ENCODE assay signal across 36 cellular contexts in the genomic region with DNA sequence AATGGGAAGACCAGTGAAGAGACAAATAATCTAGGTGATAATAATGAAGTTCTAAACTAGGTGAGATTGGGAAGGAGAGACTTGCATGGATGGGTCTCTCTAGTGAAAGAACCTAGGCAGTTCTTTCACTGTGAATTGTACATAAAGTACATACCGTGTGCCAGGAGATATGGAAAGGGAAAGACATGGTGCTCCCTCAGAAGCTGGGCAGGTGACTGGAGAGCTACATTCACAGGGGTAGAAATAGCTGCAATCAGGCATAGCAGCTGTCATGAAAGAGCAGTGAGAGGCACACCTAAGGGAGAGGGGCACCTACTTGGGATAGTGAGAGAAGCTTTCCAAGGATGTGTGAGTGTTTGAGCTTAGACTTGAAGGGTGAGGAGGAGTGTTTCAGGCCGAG. TPM values are rescaled to one million over a fixed set of nuclear protein-coding genes. Genes with fewer than 3 reads are reported as not detected.
A peak's percentile ranks its signal among the peaks of the same experiment; 100 is the strongest.
DNase-seq lines count a peak whose midpoint lies in the region; ATAC-seq and TF ChIP-seq lines count a peak whose summit lies in the region.
"Had no signal": no experiment of that assay in that cellular context is flagged by ENCODE, and none has a peak within 500 bp of the region (broad histone marks: within the 10 kb centered on the region; RNA-seq: fewer than 3 reads in every experiment).

No MANE protein-coding gene starts in this region.

- H3K36me3 ChIP-seq in right atrium auricular region = no peaks in the 10 kb centered on the region
- peaks cover 0 to 7% of the 10 kb centered on the region in 2 donors for H3K36me3 ChIP-seq in muscle layer of duodenum (ENCODE audit: control insufficient read depth in 1 of 2, insufficient read depth in 2 of 2, low read length in 2 of 2)
- H3K36me3 ChIP-seq: esophagus squamous epithelium, left lung, pancreas, right lobe of liver had no signal

- DNase-seq in right atrium auricular region (ENCODE audit: low spot score) (no peak), Right ventricle myocardium inferior (ENCODE audit: missing footprints) (no peak), chondrocyte (ENCODE audit: low spot score) (no peak), H4 (ENCODE audit: low spot score) (no peak), NCI-H1417 treated with DMSO at 0.1 percent for 48 hours (lab: John Stamatoyannopoulos, UW) (no peak)
- DNase-seq: activated CD4-positive, alpha-beta memory T cell treated with anti-CD3 and anti-CD28 coated beads for 36 hours; activated CD4-positive, CD25-positive, alpha-beta regulatory T cell treated with anti-CD3 and anti-CD28 coated beads, Interleukin-2, amount 50 U/mL, for 72 hours; activated CD8-positive, alpha-beta memory T cell treated with anti-CD3 and anti-CD28 coated beads, Interleukin-2, amount 50 U/mL, for 48 hours; AML-193; amygdala; CD8-positive, alpha-beta memory T cell; endodermal cell; esophagus squamous epithelium; immature natural killer cell; KG1; left lung; midbrain; MM.1S; NCI-H1417; NCI-H2081; NCI-H226; nephron progenitor cell; pancreas; right lobe of liver; stimulated activated CD4-positive, alpha-beta T cell treated with anti-CD3 and anti-CD28 coated beads, Interleukin-15, amount 100 ng/mL, for 24 hours; stimulated activated naive CD4-positive, alpha-beta T cell treated with Interleukin-2 at 50 U/mL for 16 hours; T-helper 2 cell; testis had no signal

- ATAC-seq in Right ventricle myocardium inferior (no peak), GM18867 (IDR thresholded peaks at IDR 0.05; ENCODE audit: unreplicated experiment) (no peak), GM19035 (IDR thresholded peaks at IDR 0.05; ENCODE audit: unreplicated experiment) (no peak)
- ATAC-seq: A549, left lung, SK-N-SH treated with all-trans-retinoic acid at 6 μM for 48 hours had no signal

- H3K4me1 Mint-ChIP-seq in chondrocyte (ENCODE audit: low read depth) = peaks cover 89% of the 10 kb centered on the region
- H3K4me1 Mint-ChIP-seq: nephron progenitor cell had no signal

- intact Hi-C loops in Right ventricle myocardium inferior (cut with DNase I) = no loop called here

- H3K27me3 ChIP-seq in right atrium auricular region (no peaks in the 10 kb centered on the region), muscle layer of duodenum (ENCODE audit: low read depth, low read length) (no peaks in the 10 kb centered on the region)
- H3K27me3 ChIP-seq: esophagus squamous epithelium, left lung, pancreas, right lobe of liver, testis had no signal

- no peaks in the 10 kb centered on the region for H3K27me3 Mint-ChIP-seq in chondrocyte (ENCODE audit: low read depth)
- H3K27me3 Mint-ChIP-seq: activated CD4-positive, alpha-beta memory T cell treated with anti-CD3 and anti-CD28 coated beads for 36 hours; activated naive CD4-positive, alpha-beta T cell treated with anti-CD3 and anti-CD28 coated beads, Interleukin-2, amount 50 U/mL, for 24 hours; CD8-positive, alpha-beta memory T cell had no signal

- H3K4me3 Mint-ChIP-seq in chondrocyte (ENCODE audit: unreplicated experiment) = no peak overlapping the region
- H3K4me3 Mint-ChIP-seq: activated CD4-positive, alpha-beta memory T cell treated with anti-CD3 and anti-CD28 coated beads for 36 hours; activated naive CD4-positive, alpha-beta T cell treated with anti-CD3 and anti-CD28 coated beads, Interleukin-2, amount 50 U/mL, for 24 hours; CD8-positive, alpha-beta memory T cell; endodermal cell; immature natural killer cell; nephron progenitor cell had no signal

- H3K4me1 ChIP-seq in right atrium auricular region (peaks cover 0 to 69% of the 10 kb centered on the region in 2 donors), muscle layer of duodenum (ENCODE audit: control insufficient read depth in 1 of 2, insufficient read depth in 2 of 2, low read length in 2 of 2) (peaks cover 12 to 33% of the 10 kb centered on the region in 2 donors)
- H3K4me1 ChIP-seq: A549, testis had no signal

- H3K9me3 Mint-ChIP-seq in chondrocyte (ENCODE audit: low read depth) = no peaks in the 10 kb centered on the region
- H3K9me3 Mint-ChIP-seq: activated CD4-positive, alpha-beta memory T cell treated with anti-CD3 and anti-CD28 coated beads for 36 hours; activated T-helper 2 cell treated with anti-CD3 and anti-CD28 coated beads, Interferon-gamma antibody, Interleukin-2, Interleukin-4, amounts not matched to agents 10 μg/mL and 5 μg/mL and 100 μg/mL, durations not matched to agents 14 hours and 24 hours and 36 hours; CD8-positive, alpha-beta memory T cell; endodermal cell; immature natural killer cell had no signal

- peak overlapping the region; percentile 33 to 55 for H3K27ac ChIP-seq in right atrium auricular region
- peak overlapping the region; percentile 61 for H3K27ac ChIP-seq in muscle layer of duodenum (ENCODE audit: low read length)
- H3K27ac ChIP-seq: A549, left lung, pancreas, right lobe of liver, RWPE1, testis had no signal

- H3K4me3 ChIP-seq in right atrium auricular region = no peak overlapping the region
- no peak overlapping the region for H3K4me3 ChIP-seq in muscle layer of duodenum (ENCODE audit: low read depth in 1 of 2, low read length in 2 of 2)
- H3K4me3 ChIP-seq: A549, esophagus squamous epithelium, left lung, pancreas, right lobe of liver, testis had no signal

- H3K36me3 Mint-ChIP-seq in chondrocyte (ENCODE audit: low read depth) = peaks cover 20% of the 10 kb centered on the region
- H3K36me3 Mint-ChIP-seq: activated CD4-positive, alpha-beta memory T cell treated with anti-CD3 and anti-CD28 coated beads for 36 hours had no signal

- no peaks in the 10 kb centered on the region for H3K9me3 ChIP-seq in right atrium auricular region
- H3K9me3 ChIP-seq in muscle layer of duodenum (ENCODE audit: control insufficient read depth in 1 of 2, low read length in 2 of 2) = no peaks in the 10 kb centered on the region
- H3K9me3 ChIP-seq: A549, esophagus squamous epithelium, left lung, pancreas, right lobe of liver, testis had no signal

- H3K27ac Mint-ChIP-seq in chondrocyte (ENCODE audit: unreplicated experiment) = peak overlapping the region; percentile 72
- H3K27ac Mint-ChIP-seq: activated CD4-positive, alpha-beta memory T cell treated with anti-CD3 and anti-CD28 coated beads for 36 hours; activated naive CD4-positive, alpha-beta T cell treated with anti-CD3 and anti-CD28 coated beads, Interleukin-2, amount 50 U/mL, for 24 hours; activated T-helper 2 cell treated with anti-CD3 and anti-CD28 coated beads, Interferon-gamma antibody, Interleukin-2, Interleukin-4, amounts not matched to agents 10 μg/mL and 5 μg/mL and 100 μg/mL, durations not matched to agents 14 hours and 24 hours and 36 hours; CD8-positive, alpha-beta memory T cell; endodermal cell; nephron progenitor cell had no signal

- TF ChIP-seq CTCF in right atrium auricular region (IDR thresholded peaks at IDR 0.05) = no peak
- no peak for TF ChIP-seq CTCF in chondrocyte (IDR thresholded peaks at IDR 0.05)

RNA-seq across cellular contexts. Expression of a gene that starts 9.3 kb away (rescaled TPM):
- 10 to 100 TPM; 65.9 to 93.2 TPM for total RNA-seq in right atrium auricular region
- 48.7 TPM for total RNA-seq in Right ventricle myocardium inferior
- 219 to 248 TPM (median 222 TPM) in 3 replicates for total RNA-seq in chondrocyte
- 14.7 and 22.7 TPM in 2 replicates for total RNA-seq in H4 (2014; rRNA removed; shearing (Covaris generic))
